17 cellular contexts compared by ENCODE assay signal in genomic region chr2:84960157-84960506, GRCh38. TPM values are rescaled to one million over a fixed set of nuclear protein-coding genes. Genes with fewer than 3 reads are reported as not detected.
DNase-seq lines count a peak whose midpoint lies in the region; ATAC-seq and TF ChIP-seq lines count a peak whose summit lies in the region.
"Had no signal": no experiment of that assay in that cellular context is flagged by ENCODE, and none has a peak within 500 bp of the region (broad histone marks: within the 10 kb centered on the region; RNA-seq: fewer than 3 reads in every experiment).

No MANE protein-coding gene starts in this region.

- H2BK5ac ChIP-seq in trophoblast cell (ENCODE audit: low read depth, low read length, poor library complexity), result no peak overlapping the region

- H4K20me1 ChIP-seq in GM23338 (replicated peaks; ENCODE audit: insufficient read depth) (0 out of 2 replicates have a peak, but pooled peaks cover 8% of the 10 kb centered on the region), PC-3 (ENCODE audit: low read length) (no peaks in the 10 kb centered on the region)

- no peak overlapping the region for H3K4me3 ChIP-seq in GM23338
- H3K4me3 ChIP-seq in PC-3 (ENCODE audit: low read length), result no peak overlapping the region
- H3K4me3 ChIP-seq in trophoblast cell (ENCODE audit: low read depth, low read length), result no peak overlapping the region
- H3K4me3 ChIP-seq: gastrocnemius medialis, lung, right atrium auricular region, SJCRH30, thoracic aorta had no signal

- no peak overlapping the region for H4K91ac ChIP-seq in trophoblast cell (ENCODE audit: low read depth, low read length)

- H3K9me3 Mint-ChIP-seq in GM23338, result no peaks in the 10 kb centered on the region
- H3K9me3 Mint-ChIP-seq: CD4-positive, alpha-beta T cell; nephron had no signal

- H3K9ac ChIP-seq in PC-3 (ENCODE audit: low read length), result peak overlapping the region; percentile 85; the same call in 1 of the 2 replicates
- no peak overlapping the region for H3K9ac ChIP-seq in trophoblast cell (ENCODE audit: low read length)

- H3K79me1 ChIP-seq in trophoblast cell (ENCODE audit: low read length), result peaks cover 3% of the 10 kb centered on the region

- no peak overlapping the region for H3K18ac ChIP-seq in trophoblast cell (ENCODE audit: low read length)

- intact Hi-C loops in PC-3 (cut with micrococcal nuclease), result no loop called here

- H3K36me3 Mint-ChIP-seq in GM23338 (ENCODE audit: low read depth), result peaks cover 47% of the 10 kb centered on the region

- H3K79me2 ChIP-seq in GM23338 (replicated peaks; ENCODE audit: insufficient read depth) (peaks cover 36% of the 10 kb centered on the region), PC-3 (ENCODE audit: low read length) (peaks cover 16% of the 10 kb centered on the region), trophoblast cell (ENCODE audit: control insufficient read depth, insufficient read depth, low read length, poor library complexity) (no peaks in the 10 kb centered on the region)

- CTCF ChIA-PET in PC-3 (lab: Charles Lee), result interaction anchor here (0.6 to 2.8 kb wide), 3 partner anchors 34 to 81 kb away, joined by 3 to 21 read pairs (median 5); no protein-coding TSS in a partner anchor

- peak overlapping the region; percentile 15; the same call in 1 of the 2 replicates for H3K4me2 ChIP-seq in GM23338
- peak overlapping the region; percentile 72 for H3K4me2 ChIP-seq in PC-3 (ENCODE audit: low read length)
- no peak overlapping the region for H3K4me2 ChIP-seq in trophoblast cell (ENCODE audit: low read length)

- no peak overlapping the region for H3K23ac ChIP-seq in trophoblast cell (ENCODE audit: low read length)

- no peaks in the 10 kb centered on the region; the same call in 1 of the 2 replicates for H3K9me2 ChIP-seq in GM23338 (ENCODE audit: insufficient read depth)
- no peaks in the 10 kb centered on the region for H3K9me2 ChIP-seq in PC-3 (replicated peaks; ENCODE audit: low read length)

- H3K4me1 Mint-ChIP-seq in GM23338, result peaks cover 63% of the 10 kb centered on the region

- no TSS peak for BruUV-seq in PC-3 (replicated peaks; lab: Mats Ljungman, UMichigan)

- no peak overlapping the region for H4K8ac ChIP-seq in trophoblast cell (ENCODE audit: low read depth, low read length)

- no peak overlapping the region for H4K12ac ChIP-seq in trophoblast cell (ENCODE audit: low read depth, low read length)

- H3K27ac ChIP-seq in GM23338 (ENCODE audit: low read depth) (peak overlapping the region; percentile 100), PC-3 (ENCODE audit: low read length) (peak overlapping the region; percentile 99), epithelial cell of prostate (peak overlapping the region; percentile 96), trophoblast cell (ENCODE audit: low read depth, low read length) (peak overlapping the region; percentile 83)
- H3K27ac ChIP-seq: right atrium auricular region, SJCRH30, thoracic aorta had no signal

- no peaks in the 10 kb centered on the region; the same call in 1 of the 2 replicates for H3K36me3 ChIP-seq in GM23338 (ENCODE audit: insufficient read depth)
- peaks cover 3% of the 10 kb centered on the region; the same call in 1 of the 2 replicates for H3K36me3 ChIP-seq in PC-3 (ENCODE audit: low read depth, low read length)
- no peaks in the 10 kb centered on the region for H3K36me3 ChIP-seq in trophoblast cell (ENCODE audit: control insufficient read depth in 1 of 2, insufficient read depth in 2 of 2, low read length in 2 of 2)
- H3K36me3 ChIP-seq: gastrocnemius medialis, right atrium auricular region had no signal

- H2BK120ac ChIP-seq in trophoblast cell (ENCODE audit: insufficient read depth, low read length, poor library complexity), result no peak overlapping the region

- no CpG with 5 or more reads among the region's 3 CpGs for WGBS in trophoblast cell (ENCODE audit: extremely low coverage, insufficient coverage, insufficient read length)

- POLR2A ChIA-PET in PC-3 (lab: Charles Lee; ENCODE audit: unreplicated experiment), result interaction anchor here (0.7 to 1.3 kb wide), 2 partner anchors 14 to 329 kb away, joined by 3 to 5 read pairs; no protein-coding TSS in a partner anchor

- H3K27me3 ChIP-seq in GM23338 (ENCODE audit: insufficient read depth) (no peaks in the 10 kb centered on the region), PC-3 (ENCODE audit: low read length) (no peaks in the 10 kb centered on the region), trophoblast cell (ENCODE audit: insufficient read depth, low read length) (no peaks in the 10 kb centered on the region)
- H3K27me3 ChIP-seq: gastrocnemius medialis, right atrium auricular region, SJCRH30 had no signal

- no peak overlapping the region for H3K4ac ChIP-seq in trophoblast cell (ENCODE audit: low read depth, low read length)

- no peak overlapping the region for H2BK12ac ChIP-seq in trophoblast cell (ENCODE audit: low read length)

- TF ChIP-seq CTCF in GM23338 (conservative IDR thresholded peaks at IDR 0.05; ENCODE audit: low read depth in 2 of 2) (no peak), PC-3 (conservative IDR thresholded peaks at IDR 0.05; ENCODE audit: low read depth, low read length) (no peak)

- H3K14ac ChIP-seq in trophoblast cell (ENCODE audit: low read length), result no peak overlapping the region

- no peak for ATAC-seq in GM23338
- ATAC-seq in PC-3, result no peak
- ATAC-seq in GM18870 (IDR thresholded peaks at IDR 0.05; ENCODE audit: unreplicated experiment), result no peak
- ATAC-seq: gastrocnemius medialis had no signal

- H3K27ac Mint-ChIP-seq in GM23338, result peak overlapping the region; percentile 99

- H3K4me1 ChIP-seq in GM23338 (ENCODE audit: insufficient read depth) (peaks cover 25% of the 10 kb centered on the region), PC-3 (ENCODE audit: insufficient read depth, low read length) (peaks cover 51% of the 10 kb centered on the region), trophoblast cell (ENCODE audit: control insufficient read depth in 1 of 2, insufficient read depth in 2 of 2, low read length in 2 of 2) (peaks cover 12 to 20% of the 10 kb centered on the region in 2 experiments)

- DNase-seq in GM23338 (ENCODE audit: low spot score) (no peak), PC-3 (no peak), epithelial cell of prostate (ENCODE audit: low read depth, low spot score) (no peak), trophoblast cell (no peak), iPS-NIHi11 (ENCODE audit: low spot score) (no peak)
- no peak for DNase-seq in NK-92 treated with Interleukin-12 subunit alpha and Interleukin-12 subunit beta, amount 100 ng/mL, for 24 hours (lab: John Stamatoyannopoulos, UW)
- DNase-seq: activated CD4-positive, alpha-beta T cell treated with anti-CD3 and anti-CD28 coated beads, Interleukin-2, amount 50 U/mL, for 4 hours; CD4-positive, alpha-beta T cell; gastrocnemius medialis; GOT3; stimulated activated CD4-positive, alpha-beta T cell treated with anti-CD3 and anti-CD28 coated beads, Interleukin-2, amount 100 ng/mL, for 48 hours had no signal

- H3K4me3 Mint-ChIP-seq in GM23338, result peak overlapping the region; percentile 2; the same call in 1 of the 3 replicates
- H3K4me3 Mint-ChIP-seq: CD4-positive, alpha-beta T cell; nephron had no signal

- H3F3A ChIP-seq in GM23338 (replicated peaks; ENCODE audit: low read depth) (peaks cover 22% of the 10 kb centered on the region; the same call in 1 of the 2 replicates), PC-3 (ENCODE audit: low read length, unreplicated experiment) (peaks cover 22% of the 10 kb centered on the region)

- H2AK5ac ChIP-seq in trophoblast cell (ENCODE audit: low read length), result no peak overlapping the region

- H3K27me3 Mint-ChIP-seq in GM23338 (ENCODE audit: insufficient read depth, low read depth, poor library complexity), result peaks cover 29% of the 10 kb centered on the region
- H3K27me3 Mint-ChIP-seq: CD4-positive, alpha-beta T cell had no signal

- H3K9me3 ChIP-seq in PC-3 (ENCODE audit: low read length), result no peaks in the 10 kb centered on the region
- H3K9me3 ChIP-seq in trophoblast cell (ENCODE audit: insufficient read depth, low read depth, low read length), result no peaks in the 10 kb centered on the region
- H3K9me3 ChIP-seq: gastrocnemius medialis, right atrium auricular region, SJCRH30, thoracic aorta had no signal

- H2AFZ ChIP-seq in GM23338 (no peak overlapping the region), PC-3 (ENCODE audit: low read length) (no peak overlapping the region), trophoblast cell (ENCODE audit: insufficient read depth, low read length, poor library complexity) (no peak overlapping the region)

TF ChIP-seq in GM23338, 12 proteins besides CTCF, POLR2A, EP300 and RAD21 (continues in another document):
- TF ChIP-seq REST (IDR thresholded peaks at IDR 0.05; ENCODE audit: unreplicated experiment) (no peak), NANOG (IDR thresholded peaks at IDR 0.05; ENCODE audit: borderline replicate concordance) (no peak), ZNF331 (CRISPR knock-in tag; IDR thresholded peaks at IDR 0.05; ENCODE audit: low read depth) (no peak)

RNA-seq across cellular contexts. Expression of gene KCMF1, which starts 10.8 kb away (rescaled TPM):
- total RNA-seq in GM23338 (2014; rRNA removed; shearing (Covaris generic)), result 120 and 129 TPM in 2 replicates
- 29.3 and 39.4 TPM in 2 replicates for polyA plus RNA-seq in GM23338 (2016; fragmentation: Nextera tagmentation; extraction: Ambion mirVana)
- total RNA-seq in PC-3 (2014; rRNA removed), result 62.1 and 73.6 TPM in 2 replicates
- polyA plus RNA-seq in trophoblast cell (2013), result 43.3 and 44.7 TPM in 2 replicates

RNA-seq across cellular contexts. Expression of gene TMSB10, which starts 54.7 kb away (rescaled TPM):
- 834 and 976 TPM in 2 replicates for total RNA-seq in GM23338 (2014; rRNA removed; shearing (Covaris generic))
- polyA plus RNA-seq in GM23338 (2016; fragmentation: Nextera tagmentation; extraction: Ambion mirVana), result 2,942 and 3,166 TPM in 2 replicates
- total RNA-seq in PC-3 (2014; rRNA removed), result 4,758 and 5,246 TPM in 2 replicates
- polyA plus RNA-seq in trophoblast cell (2013), result 2,539 and 2,657 TPM in 2 replicates
